Comparison of ENCODE assay signal across 11 cellular contexts in the genomic region with DNA sequence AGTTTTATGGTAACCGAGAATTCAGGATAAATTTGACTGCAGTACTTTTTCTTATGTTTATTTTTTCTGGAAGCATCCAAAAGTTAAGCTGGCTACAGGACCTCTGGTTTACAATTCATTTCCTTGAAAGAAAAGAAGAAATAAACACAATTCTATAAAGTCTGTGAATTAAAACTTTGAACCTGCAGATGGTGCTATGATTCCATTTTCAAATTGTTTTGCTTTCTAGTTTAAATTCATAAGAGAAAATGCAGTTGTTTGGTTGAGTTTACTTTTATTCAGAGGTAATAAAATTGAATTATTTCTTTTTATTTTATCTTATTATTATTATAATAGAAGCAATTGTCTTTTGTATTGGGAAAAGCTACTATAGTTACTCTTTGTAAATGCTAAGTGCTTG. TPM values are rescaled to one million over a fixed set of nuclear protein-coding genes. Genes with fewer than 3 reads are reported as not detected.
DNase-seq lines count a peak whose midpoint lies in the region; ATAC-seq and TF ChIP-seq lines count a peak whose summit lies in the region.
"Had no signal": no experiment of that assay in that cellular context is flagged by ENCODE, and none has a peak within 500 bp of the region (broad histone marks: within the 10 kb centered on the region; RNA-seq: fewer than 3 reads in every experiment).

No MANE protein-coding gene starts in this region.

- intact Hi-C loops in right cardiac atrium (cut with DNase I): no loop called here

- H3K9me3 Mint-ChIP-seq in endothelial cell (ENCODE audit: unreplicated experiment) (no peaks in the 10 kb centered on the region), progenitor cell of endocrine pancreas (ENCODE audit: low read depth) (no peaks in the 10 kb centered on the region)

- ATAC-seq in GM19351 (IDR thresholded peaks at IDR 0.05; ENCODE audit: unreplicated experiment) (no peak), right cardiac atrium (no peak), GM21367 (IDR thresholded peaks at IDR 0.05; ENCODE audit: unreplicated experiment) (no peak)

- peak; percentile 48 for TF ChIP-seq CTCF in endothelial cell (IDR thresholded peaks at IDR 0.05; ENCODE audit: unreplicated experiment)
- TF ChIP-seq CTCF in progenitor cell of endocrine pancreas (IDR thresholded peaks at IDR 0.05; ENCODE audit: unreplicated experiment): peak; percentile 35

- no peak overlapping the region for H3K4me3 ChIP-seq in right cardiac atrium (ENCODE audit: low read length)
- H3K4me3 ChIP-seq: BLaER1, right atrium auricular region had no signal

- no peaks in the 10 kb centered on the region for H3K27me3 ChIP-seq in right cardiac atrium (ENCODE audit: control insufficient read depth, insufficient read depth)
- H3K27me3 ChIP-seq: BLaER1, right atrium auricular region had no signal

- no peaks in the 10 kb centered on the region for H3K4me1 ChIP-seq in right cardiac atrium (ENCODE audit: control insufficient read depth, insufficient read depth, low read length)
- H3K4me1 ChIP-seq: BLaER1, right atrium auricular region had no signal

- H3K27ac ChIP-seq in right cardiac atrium (ENCODE audit: low read length): no peak overlapping the region
- H3K27ac ChIP-seq: BLaER1, right atrium auricular region had no signal

- H3K36me3 Mint-ChIP-seq in endothelial cell (ENCODE audit: low read depth, unreplicated experiment) (no peaks in the 10 kb centered on the region), progenitor cell of endocrine pancreas (ENCODE audit: insufficient read depth) (no peaks in the 10 kb centered on the region)

- H3K4me3 Mint-ChIP-seq in endothelial cell (ENCODE audit: unreplicated experiment) (no peak overlapping the region), progenitor cell of endocrine pancreas (ENCODE audit: low read depth) (no peak overlapping the region)

- no peaks in the 10 kb centered on the region for H3K9me3 ChIP-seq in right cardiac atrium (ENCODE audit: control insufficient read depth, low read length)
- H3K9me3 ChIP-seq: BLaER1, right atrium auricular region had no signal

- H3K4me1 Mint-ChIP-seq in endothelial cell (ENCODE audit: unreplicated experiment) (peaks cover 2% of the 10 kb centered on the region), progenitor cell of endocrine pancreas (ENCODE audit: low read depth) (no peaks in the 10 kb centered on the region)

- H3K27ac Mint-ChIP-seq in endothelial cell (ENCODE audit: unreplicated experiment) (no peak overlapping the region), progenitor cell of endocrine pancreas (no peak overlapping the region)

- 45% methylated on average over 1 of the region's 1 CpG for WGBS in right cardiac atrium

- H3K27me3 Mint-ChIP-seq in endothelial cell (ENCODE audit: unreplicated experiment) (no peaks in the 10 kb centered on the region), progenitor cell of endocrine pancreas (no peaks in the 10 kb centered on the region)

- DNase-seq in NCI-H1694 treated with DMSO at 0.1 percent for 48 hours (lab: John Stamatoyannopoulos, UW) (peak; percentile 1), NCI-H1694 (lab: John Stamatoyannopoulos, UW) (no peak), NCI-H460 (ENCODE audit: extremely low read depth, low read depth) (peak; percentile 11), endothelial cell (ENCODE audit: low spot score) (no peak), progenitor cell of endocrine pancreas (ENCODE audit: low spot score, unreplicated experiment) (no peak), right cardiac atrium (no peak)

RNA-seq across cellular contexts. Expression of a gene that starts 1.8 kb away (rescaled TPM):
- not detected in 2 replicates for total RNA-seq in NCI-H460 (2014; rRNA removed; shearing (Covaris generic))
- not detected in 2 replicates for polyA plus RNA-seq in NCI-H460 (2014; cell fraction: nucleus; rRNA removed)
- 1.7 TPM for total RNA-seq in endothelial cell (ENCODE audit: unreplicated experiment)
- not detected in 2 replicates for total RNA-seq in progenitor cell of endocrine pancreas
- total RNA-seq in right cardiac atrium: under 1 TPM in 3 of 4 donors, not detected in 1; 0.29 to 0.91 (median 0.66) TPM
- polyA plus RNA-seq in right cardiac atrium: 1.9 TPM
- total RNA-seq: activated CD8-positive, alpha-beta memory T cell treated with anti-CD3 and anti-CD28 coated beads for 36 hours had no signal

RNA-seq across cellular contexts. Expression of a gene that starts 51.1 kb away (rescaled TPM):
- total RNA-seq in NCI-H460 (2014; rRNA removed; shearing (Covaris generic)): 0.14 TPM in 1 of 2 replicates, not detected in the other
- not detected in 2 replicates for polyA plus RNA-seq in NCI-H460 (2014; cell fraction: nucleus; rRNA removed)
- total RNA-seq in endothelial cell (ENCODE audit: unreplicated experiment): 178 TPM
- total RNA-seq in progenitor cell of endocrine pancreas: not detected in 2 replicates
- total RNA-seq in right cardiac atrium: 10 to 100 TPM in 2 of 4 donors, 1 to 10 TPM in 2; 7.0 to 13.6 (median 10.1) TPM
- 10.9 TPM for polyA plus RNA-seq in right cardiac atrium
- total RNA-seq: activated CD8-positive, alpha-beta memory T cell treated with anti-CD3 and anti-CD28 coated beads for 36 hours had no signal

Comparison
In these comparisons a context has a peak if more than half of its experiments do, and no peak if none do; other contexts are left out.
1. DNase-seq: peak in NCI-H1694 treated with DMSO at 0.1 percent for 48 hours (single experiment) and NCI-H460 (single experiment); none in NCI-H1694 (single experiment), endothelial cell (single experiment), progenitor cell of endocrine pancreas (single experiment) and right cardiac atrium (0 of 3).
2. RNA of a gene that starts 51.1 kb away (total RNA-seq): 178 TPM in endothelial cell (single experiment); 7.0 to 13.6 TPM in right cardiac atrium, 0.14 TPM in NCI-H460 and not detected in progenitor cell of endocrine pancreas; every median in the first group is over 10 times any median in the second.